In the genomic region with DNA sequence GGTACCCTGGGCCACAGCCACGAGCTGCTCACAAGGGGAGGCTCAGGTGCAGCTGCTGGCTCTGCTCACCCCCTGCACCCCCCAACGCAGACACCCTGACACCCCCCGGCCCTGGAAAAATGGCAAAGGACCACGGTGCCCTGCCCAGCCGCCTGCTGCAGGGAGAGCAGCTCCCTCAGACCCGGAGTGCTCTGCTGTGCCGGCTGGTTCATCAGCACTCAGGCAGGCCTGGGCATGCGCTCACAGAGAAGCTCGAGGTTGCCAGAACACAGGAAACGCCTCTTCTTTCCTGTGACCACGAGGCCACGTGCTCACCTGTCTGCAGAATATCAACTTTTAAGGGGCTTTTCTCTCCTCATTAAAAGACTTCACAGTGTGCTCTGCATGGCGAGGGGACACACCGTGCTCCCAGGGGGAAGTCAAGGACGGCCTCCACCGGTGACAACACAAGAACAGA, we compare ENCODE assay signal across 8 cellular contexts. TPM values are rescaled to one million over a fixed set of nuclear protein-coding genes. Genes with fewer than 3 reads are reported as not detected.
DNase-seq lines count a peak whose midpoint lies in the region; ATAC-seq and TF ChIP-seq lines count a peak whose summit lies in the region.

No MANE protein-coding gene starts in this region.

- H3K27ac ChIP-seq in WERI-Rb-1 = peak overlapping the region; percentile 72

- no peaks in the 10 kb centered on the region for H3K27me3 ChIP-seq in WERI-Rb-1 (ENCODE audit: insufficient read depth, low read depth, severe bottlenecking)

- no peaks in the 10 kb centered on the region for H3K9me3 ChIP-seq in WERI-Rb-1 (ENCODE audit: severe bottlenecking)

- DNase-seq in NCI-H748 (lab: John Stamatoyannopoulos, UW; ENCODE audit: unreplicated experiment) (peak; percentile 15), NCI-H748 treated with DMSO at 0.1 percent for 48 hours (lab: John Stamatoyannopoulos, UW) (no peak), WERI-Rb-1 (peak; percentile 53), dermis blood vessel endothelial cell (peak; percentile 41), HuH-7.5 (ENCODE audit: low spot score) (no peak), kidney glomerular epithelial cell (lab: John Stamatoyannopoulos, UW) (no peak)
- DNase-seq in stimulated activated CD8-positive, alpha-beta memory T cell treated with anti-CD3 and anti-CD28 coated beads, Interleukin-7, amount 100 ng/mL, for 1 hour (ENCODE audit: low read depth in 2 of 2) = peak; percentile 31 to 41

- no peak for TF ChIP-seq CTCF in WERI-Rb-1 (IDR thresholded peaks at IDR 0.05; ENCODE audit: low read depth, low read length)

- ATAC-seq in GM18502 (IDR thresholded peaks at IDR 0.05; ENCODE audit: poor library complexity, unreplicated experiment) = no peak

- no peak overlapping the region for H3K4me3 ChIP-seq in WERI-Rb-1 (ENCODE audit: low read depth, low read length)

- peaks cover 39% of the 10 kb centered on the region for H3K36me3 ChIP-seq in WERI-Rb-1

RNA-seq across cellular contexts. Expression of a gene that starts 4.3 kb away (rescaled TPM):
- 0.17 and 0.56 TPM in 2 replicates for total RNA-seq in dermis blood vessel endothelial cell

RNA-seq across cellular contexts. Expression of a gene that starts 18.8 kb away (rescaled TPM):
- 36.1 and 46.6 TPM in 2 replicates for total RNA-seq in dermis blood vessel endothelial cell

RNA-seq across cellular contexts. Expression of a gene that starts 19.1 kb away (rescaled TPM):
- 122 and 160 TPM in 2 replicates for total RNA-seq in dermis blood vessel endothelial cell

RNA-seq across cellular contexts. Expression of a gene that starts 22.8 kb away (rescaled TPM):
- total RNA-seq in dermis blood vessel endothelial cell = 57.3 and 62.1 TPM in 2 replicates

RNA-seq across cellular contexts. Expression of a gene that starts 29.4 kb away (rescaled TPM):
- total RNA-seq in dermis blood vessel endothelial cell = 0.14 and 1.0 TPM in 2 replicates

Comparison
In these comparisons a context has a peak if more than half of its experiments do, and no peak if none do; other contexts are left out.
1. DNase-seq: peak in NCI-H748 (single experiment), WERI-Rb-1 (single experiment), dermis blood vessel endothelial cell (single experiment) and stimulated activated CD8-positive, alpha-beta memory T cell treated with anti-CD3 and anti-CD28 coated beads, Interleukin-7, amount 100 ng/mL, for 1 hour (2 of 2); none in NCI-H748 treated with DMSO at 0.1 percent for 48 hours (single experiment), HuH-7.5 (single experiment) and kidney glomerular epithelial cell (single experiment).